ENCODE assay signal across 8 cellular contexts in genomic region chr9:2132484-2133082, GRCh38.
DNase-seq lines count a peak whose midpoint lies in the region; ATAC-seq and TF ChIP-seq lines count a peak whose summit lies in the region.

No MANE protein-coding gene starts in this region.

- in situ Hi-C loops in G401 (cut with HindIII; ENCODE audit: low sequenced_read_pairs), result no loop called here

- H3K4me1 ChIP-seq in left lung, result peaks cover 2 to 7% of the 10 kb centered on the region in 2 donors

- H3K9me3 ChIP-seq in left lung, result no peaks in the 10 kb centered on the region

- DNase-seq in G401 (ENCODE audit: low spot score) (peak; percentile 62), NCI-H1105 (lab: John Stamatoyannopoulos, UW) (peak; percentile 42), astrocyte of the hippocampus (ENCODE audit: low read depth, low spot score) (peak; percentile 63), left lung (no peak), NCI-H187 (lab: John Stamatoyannopoulos, UW) (no peak)
- DNase-seq in activated CD4-positive, alpha-beta T cell treated with anti-CD3 and anti-CD28 coated beads, Interleukin-2, amount 50 U/mL, for 4 hours, result no peak
- no peak for DNase-seq in stimulated activated CD8-positive, alpha-beta memory T cell treated with anti-CD3 and anti-CD28 coated beads, Interleukin-4, amount 100 ng/mL, for 48 hours

- intact Hi-C loops in left lung (cut with DNase I), result loop anchor here in 1 of 2 donors (10.0 kb wide), 1 partner anchor 702 kb away; no protein-coding TSS in a partner anchor

- H3K36me3 ChIP-seq in left lung, result peaks cover 0 to 45% of the 10 kb centered on the region in 2 donors

- H3K27ac ChIP-seq in left lung, result no peak overlapping the region

- ATAC-seq in left lung, result peak; percentile 65
- no peak for ATAC-seq in GM18511 (IDR thresholded peaks at IDR 0.05; ENCODE audit: unreplicated experiment)

- peak in 1 of 2 donors; percentile 79 for TF ChIP-seq CTCF in left lung (IDR thresholded peaks at IDR 0.05)

- no peaks in the 10 kb centered on the region for H3K27me3 ChIP-seq in left lung

- no peak overlapping the region for H3K4me3 ChIP-seq in left lung

Comparison
In these comparisons a context has a peak if more than half of its experiments do, and no peak if none do; other contexts are left out.
1. DNase-seq: peak in G401 (single experiment), NCI-H1105 (single experiment) and astrocyte of the hippocampus (single experiment); none in left lung (0 of 2), activated CD4-positive, alpha-beta T cell treated with anti-CD3 and anti-CD28 coated beads, Interleukin-2, amount 50 U/mL, for 4 hours (0 of 2), NCI-H187 (0 of 2) and stimulated activated CD8-positive, alpha-beta memory T cell treated with anti-CD3 and anti-CD28 coated beads, Interleukin-4, amount 100 ng/mL, for 48 hours (single experiment).